Comparison of ENCODE assay signal across 7 cellular contexts in the genomic region with DNA sequence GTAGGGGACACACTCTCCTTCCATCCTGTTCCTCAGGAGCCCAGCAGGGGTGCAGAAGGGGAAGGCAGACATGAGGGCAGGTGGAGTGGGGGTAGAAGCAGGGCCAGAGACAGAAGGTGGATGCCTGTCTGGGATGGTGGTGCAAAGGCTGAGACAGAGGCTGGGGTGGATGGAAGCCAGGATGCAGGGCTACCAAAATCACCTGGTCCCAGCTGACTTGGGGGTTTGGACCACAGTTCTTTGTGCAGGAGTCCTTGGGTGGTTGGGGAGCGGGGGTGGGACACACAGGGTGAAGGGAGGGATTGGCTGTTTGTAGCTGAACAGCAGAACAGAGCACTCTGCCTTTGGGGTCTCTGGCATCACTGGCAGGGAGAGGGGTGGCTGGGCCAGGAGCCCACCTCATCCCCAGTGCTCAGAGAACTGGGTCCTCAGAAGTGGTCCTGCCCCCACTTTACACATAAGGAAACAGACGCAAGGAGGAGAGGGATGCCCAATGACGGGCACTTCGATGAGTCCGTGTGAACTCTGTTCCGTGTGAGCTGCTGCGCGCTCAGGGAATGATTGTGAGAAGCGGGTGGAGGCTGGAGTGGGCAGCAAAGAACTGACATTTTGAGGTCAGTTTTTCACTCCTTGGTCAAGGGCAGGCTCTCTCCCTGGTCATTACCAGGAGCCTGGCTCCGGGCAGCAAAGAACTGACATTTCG. TPM values are rescaled to one million over a fixed set of nuclear protein-coding genes. Genes with fewer than 3 reads are reported as not detected.
DNase-seq lines count a peak whose midpoint lies in the region; ATAC-seq and TF ChIP-seq lines count a peak whose summit lies in the region.

No MANE protein-coding gene starts in this region.

- peak overlapping the region; percentile 80 for H3K4me2 ChIP-seq in IMR-90 (ENCODE audit: low read depth, low read length)

- peak overlapping the region; percentile 37 for H3K27ac Mint-ChIP-seq in dendritic cell treated with granulocyte-macrophage colony-stimulating factor and Interleukin-4, amounts not matched to agents 40 ng/mL and 50 ng/mL, for 4 days

- no peaks in the 10 kb centered on the region for H3K27me3 ChIP-seq in IMR-90 (ENCODE audit: control insufficient read depth, insufficient read depth, low read length)
- no peaks in the 10 kb centered on the region for H3K27me3 ChIP-seq in thoracic aorta (replicated peaks; ENCODE audit: insufficient read depth)

- no peak for ATAC-seq in IMR-90 (ENCODE audit: low read depth)
- no peak for ATAC-seq in mucosa of descending colon
- ATAC-seq in thoracic aorta (ENCODE audit: insufficient number of reproducible peaks, low FRiP score, low read depth), result no peak
- ATAC-seq in HG02610 (IDR thresholded peaks at IDR 0.05; ENCODE audit: unreplicated experiment), result no peak

- peak; percentile 1; the same call in 1 of the 2 replicates for TF ChIP-seq POLR2A in IMR-90 (IDR thresholded peaks at IDR 0.05; ENCODE audit: low read depth, low read length)

- H3K56ac ChIP-seq in IMR-90 (ENCODE audit: extremely low read depth, insufficient read depth, low read length), result peak overlapping the region; percentile 99

- peak overlapping the region; percentile 38 for H2AFZ ChIP-seq in IMR-90 (replicated peaks; ENCODE audit: low read length, poor library complexity)

- in situ Hi-C loops in IMR-90 (cut with MboI; ENCODE audit: low sequenced_read_pairs), result no loop called here

- H2AK9ac ChIP-seq in IMR-90 (replicated peaks; ENCODE audit: low read depth, low read length, poor library complexity), result peak overlapping the region; percentile 100

- H3K4ac ChIP-seq in IMR-90 (ENCODE audit: low read depth, low read length), result peak overlapping the region; percentile 96

- H2BK120ac ChIP-seq in IMR-90 (ENCODE audit: low read depth, low read length), result peak overlapping the region; percentile 91

- CTCF ChIA-PET in IMR-90 (lab: Yijun Ruan, JAX), result interaction anchor here (0.6 to 1.3 kb wide), 2 partner anchors 10 to 66 kb away, joined by 3 read pairs; no protein-coding TSS in a partner anchor

- H4K8ac ChIP-seq in IMR-90 (ENCODE audit: low read depth in 2 of 2, low read length in 2 of 2), result peak overlapping the region; percentile 93 to 96

- no peaks in the 10 kb centered on the region for H3K9me3 ChIP-seq in IMR-90 (ENCODE audit: control insufficient read depth, insufficient read depth, low read length)
- no peaks in the 10 kb centered on the region for H3K9me3 ChIP-seq in mucosa of descending colon
- H3K9me3 ChIP-seq in thoracic aorta, result no peaks in the 10 kb centered on the region

- dilution Hi-C loops in IMR-90 (cut with HindIII; ENCODE audit: low sequenced_read_pairs, unreplicated experiment), result no loop called here

- peak overlapping the region; percentile 52 for H4K5ac ChIP-seq in IMR-90 (ENCODE audit: low read depth, low read length)

- H3K4me3 ChIP-seq in IMR-90 (ENCODE audit: insufficient read depth, low read depth, low read length) (peak overlapping the region; percentile 49), mucosa of descending colon (no peak overlapping the region), thoracic aorta (peak overlapping the region; percentile 81)

- intact Hi-C loops in IMR-90 (cut with micrococcal nuclease) (no loop called here), mucosa of descending colon (cut with DNase I, micrococcal nuclease) (no loop called here)
- intact Hi-C loops in dendritic cell treated with granulocyte-macrophage colony-stimulating factor and Interleukin-4, amounts not matched to agents 40 ng/mL and 50 ng/mL, for 4 days (cut with micrococcal nuclease), result no loop called here

- H3K4me1 Mint-ChIP-seq in dendritic cell treated with granulocyte-macrophage colony-stimulating factor and Interleukin-4, amounts not matched to agents 40 ng/mL and 50 ng/mL, for 4 days (ENCODE audit: low read depth), result peaks cover 24% of the 10 kb centered on the region

- H3K36me3 Mint-ChIP-seq in dendritic cell treated with granulocyte-macrophage colony-stimulating factor and Interleukin-4, amounts not matched to agents 40 ng/mL and 50 ng/mL, for 4 days (ENCODE audit: low read depth), result peaks cover 77% of the 10 kb centered on the region

- no peaks in the 10 kb centered on the region for H3K9me3 Mint-ChIP-seq in dendritic cell treated with granulocyte-macrophage colony-stimulating factor and Interleukin-4, amounts not matched to agents 40 ng/mL and 50 ng/mL, for 4 days

- POLR2A ChIA-PET in IMR-90 (lab: Charles Lee; ENCODE audit: unreplicated experiment), result no interaction called here

- peak overlapping the region; percentile 91 for H3K23ac ChIP-seq in IMR-90 (ENCODE audit: low read depth, low read length)

- H2BK5ac ChIP-seq in IMR-90 (ENCODE audit: low read depth, low read length, poor library complexity, severe bottlenecking), result peak overlapping the region; percentile 83

- peak overlapping the region; percentile 95 for H4K91ac ChIP-seq in IMR-90 (ENCODE audit: insufficient read depth, low read depth, low read length)

- no peak overlapping the region; the same call in 2 of the 3 replicates for H2BK15ac ChIP-seq in IMR-90 (ENCODE audit: low read depth, low read length)

- TF ChIP-seq CTCF in IMR-90 (conservative IDR thresholded peaks at IDR 0.05; ENCODE audit: low read depth, low read length), result no peak
- no peak for TF ChIP-seq CTCF in mucosa of descending colon (IDR thresholded peaks at IDR 0.05)
- no peak for TF ChIP-seq CTCF in thoracic aorta (IDR thresholded peaks at IDR 0.05)

- no peak overlapping the region for H3K4me3 Mint-ChIP-seq in dendritic cell treated with granulocyte-macrophage colony-stimulating factor and Interleukin-4, amounts not matched to agents 40 ng/mL and 50 ng/mL, for 4 days

- peak overlapping the region; percentile 91 for H3K27ac ChIP-seq in IMR-90 (ENCODE audit: insufficient read depth, low read length)
- H3K27ac ChIP-seq in thoracic aorta, result peak overlapping the region; percentile 99

- peaks cover 28% of the 10 kb centered on the region for H3K9me1 ChIP-seq in IMR-90 (ENCODE audit: insufficient read depth, low read length)

- peaks cover 58% of the 10 kb centered on the region for H4K20me1 ChIP-seq in IMR-90 (ENCODE audit: insufficient read depth, low read length)

- H2BK20ac ChIP-seq in IMR-90 (ENCODE audit: low read depth, low read length), result 0 out of 2 replicates have a peak overlapping the region, but pooled peaks have one; percentile 5

- peaks cover 46% of the 10 kb centered on the region for H3K4me1 ChIP-seq in IMR-90 (ENCODE audit: control insufficient read depth, insufficient read depth, low read length)
- H3K4me1 ChIP-seq in mucosa of descending colon (ENCODE audit: low read depth), result peaks cover 18% of the 10 kb centered on the region
- peaks cover 5 to 46% of the 10 kb centered on the region in 2 donors for H3K4me1 ChIP-seq in thoracic aorta (ENCODE audit: control insufficient read depth in 1 of 2, low read depth in 2 of 2)

- H3K14ac ChIP-seq in IMR-90 (replicated peaks; ENCODE audit: low read depth, low read length), result peak overlapping the region; percentile 98

- BruUV-seq in IMR-90 (replicated peaks; lab: Mats Ljungman, UMichigan), result no TSS peak

- peak overlapping the region; percentile 65 for H3K18ac ChIP-seq in IMR-90 (ENCODE audit: low read depth, low read length)

- H3K27me3 Mint-ChIP-seq in dendritic cell treated with granulocyte-macrophage colony-stimulating factor and Interleukin-4, amounts not matched to agents 40 ng/mL and 50 ng/mL, for 4 days, result no peaks in the 10 kb centered on the region

- DNase-seq in IMR-90 (peak; percentile 32), mucosa of descending colon (peak in 2 of 3 donors; percentile 15 to 31), thoracic aorta (ENCODE audit: low spot score) (no peak), NCI-H1048 (lab: John Stamatoyannopoulos, UW) (no peak), SKM-1 treated with dmso at 0.1 percent for 144 hours (lab: John Stamatoyannopoulos, UW; ENCODE audit: unreplicated experiment) (no peak)

- peaks cover 29 to 71% of the 10 kb centered on the region in 2 experiments for H3K79me1 ChIP-seq in IMR-90 (ENCODE audit: low read depth in 1 of 2, low read length in 2 of 2)

- peak overlapping the region; percentile 97 for H2AK5ac ChIP-seq in IMR-90 (ENCODE audit: low read depth, low read length)

- peaks cover 44% of the 10 kb centered on the region for H3K36me3 ChIP-seq in IMR-90 (ENCODE audit: control insufficient read depth, insufficient read depth, low read length)
- no peaks in the 10 kb centered on the region for H3K36me3 ChIP-seq in mucosa of descending colon (ENCODE audit: low read depth)
- peaks cover 47% of the 10 kb centered on the region for H3K36me3 ChIP-seq in thoracic aorta

- WGBS in IMR-90 (ENCODE audit: extremely low coverage in 2 of 2, insufficient read length in 1 of 2), 2 experiments, result no CpG with 5 or more reads among the region's 11 CpGs

- TF ChIP-seq RAD21 in IMR-90 (IDR thresholded peaks at IDR 0.05; ENCODE audit: low read length), result no peak

- peak overlapping the region; percentile 92 for H3K9ac ChIP-seq in IMR-90 (ENCODE audit: low read depth, low read length)

RNA-seq across cellular contexts. Expression of a gene that starts 1.8 kb away (rescaled TPM):
- total RNA-seq in IMR-90 (2012; rRNA removed) (1,558 and 2,558 TPM in 2 replicates), mucosa of descending colon (1,000 to 10,000 TPM in 1 of 3 donors, 100 to 1,000 TPM in 2; 126 to 3,893 (median 593) TPM), thoracic aorta (over 10,000 TPM in 1 of 2 donors, 1,000 to 10,000 TPM in 1; 6,975 to 13,974 TPM)
- 3,760 and 3,780 TPM in 2 replicates for polyA plus RNA-seq in IMR-90 (2012; rRNA removed)
- polyA plus RNA-seq in IMR-90 (2012; cell fraction: cytosol; rRNA removed), result 3,517 and 4,395 TPM in 2 replicates
- 1,556 and 1,814 TPM in 2 replicates for polyA plus RNA-seq in IMR-90 (2012; cell fraction: nucleus; rRNA removed; ENCODE audit: low replicate concordance)

RNA-seq across cellular contexts. Expression of a gene that starts 22.4 kb away (rescaled TPM):
- total RNA-seq in IMR-90 (2012; rRNA removed) (6.7 and 7.3 TPM in 2 replicates), mucosa of descending colon (10 to 100 TPM; 69.8 to 76.3 (median 71.4) TPM), thoracic aorta (10 to 100 TPM; 55.9 to 82.2 TPM)
- polyA plus RNA-seq in IMR-90 (2012; rRNA removed), result 29.7 and 30.3 TPM in 2 replicates
- 13.2 and 30.9 TPM in 2 replicates for polyA plus RNA-seq in IMR-90 (2012; cell fraction: cytosol; rRNA removed)
- 68.9 and 117 TPM in 2 replicates for polyA plus RNA-seq in IMR-90 (2012; cell fraction: nucleus; rRNA removed; ENCODE audit: low replicate concordance)

RNA-seq across cellular contexts. Expression of a gene that starts 30.9 kb away (rescaled TPM):
- total RNA-seq in IMR-90 (2012; rRNA removed), result 35.8 and 36.7 TPM in 2 replicates
- polyA plus RNA-seq in IMR-90 (2012; rRNA removed), result 48.4 and 54.3 TPM in 2 replicates
- polyA plus RNA-seq in IMR-90 (2012; cell fraction: cytosol; rRNA removed), result 30.1 and 48.3 TPM in 2 replicates
- polyA plus RNA-seq in IMR-90 (2012; cell fraction: nucleus; rRNA removed; ENCODE audit: low replicate concordance), result 117 and 148 TPM in 2 replicates
- total RNA-seq in mucosa of descending colon, result 100 to 1,000 TPM; 138 to 252 (median 181) TPM
- 10 to 100 TPM; 41.4 to 90.2 TPM for total RNA-seq in thoracic aorta

RNA-seq across cellular contexts. Expression of a gene that starts 31.5 kb away (rescaled TPM):
- 7.5 and 7.9 TPM in 2 replicates for total RNA-seq in IMR-90 (2012; rRNA removed)
- polyA plus RNA-seq in IMR-90 (2012; rRNA removed), result 14.8 and 16.1 TPM in 2 replicates
- polyA plus RNA-seq in IMR-90 (2012; cell fraction: cytosol; rRNA removed), result 5.5 and 11.0 TPM in 2 replicates
- polyA plus RNA-seq in IMR-90 (2012; cell fraction: nucleus; rRNA removed; ENCODE audit: low replicate concordance), result 18.9 and 25.0 TPM in 2 replicates
- 10 to 100 TPM; 22.0 to 38.1 (median 25.4) TPM for total RNA-seq in mucosa of descending colon
- 10 to 100 TPM; 14.6 to 21.8 TPM for total RNA-seq in thoracic aorta

RNA-seq across cellular contexts. Expression of a gene that starts 56.9 kb away (rescaled TPM):
- 213 and 280 TPM in 2 replicates for total RNA-seq in IMR-90 (2012; rRNA removed)
- 24.2 and 29.8 TPM in 2 replicates for polyA plus RNA-seq in IMR-90 (2012; rRNA removed)
- 10.3 and 25.1 TPM in 2 replicates for polyA plus RNA-seq in IMR-90 (2012; cell fraction: cytosol; rRNA removed)
- 7.3 and 18.9 TPM in 2 replicates for polyA plus RNA-seq in IMR-90 (2012; cell fraction: nucleus; rRNA removed; ENCODE audit: low replicate concordance)
- 10 to 100 TPM; 67.9 to 72.7 (median 71.9) TPM for total RNA-seq in mucosa of descending colon
- 10 to 100 TPM; 66.3 to 75.8 TPM for total RNA-seq in thoracic aorta

Comparison
In these comparisons a context has a peak if more than half of its experiments do, and no peak if none do; other contexts are left out.
1. DNase-seq: peak in IMR-90 (single experiment) and mucosa of descending colon (2 of 3); none in thoracic aorta (single experiment), NCI-H1048 (single experiment) and SKM-1 treated with dmso at 0.1 percent for 144 hours (single experiment).